Comparison of ENCODE assay signal across 22 cellular contexts in the genomic region with DNA sequence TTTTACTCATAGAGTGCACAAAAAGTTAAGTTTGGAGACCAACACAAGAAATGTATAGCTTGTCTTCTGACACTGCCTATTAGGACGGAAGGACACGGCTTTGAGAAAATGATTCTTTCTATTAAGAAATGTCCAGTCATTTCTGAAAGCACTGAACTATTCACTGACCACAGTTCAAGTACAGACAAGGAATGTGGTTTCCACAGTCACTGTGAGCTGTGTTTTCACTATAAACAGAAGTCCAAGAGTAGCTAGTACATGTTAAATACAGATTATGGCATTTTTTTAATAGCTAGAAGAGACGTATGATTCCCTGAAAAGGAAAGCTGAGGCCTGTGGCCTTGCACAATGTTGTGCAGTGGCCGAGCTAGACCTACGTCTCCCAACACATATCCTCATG.
A peak's percentile ranks its signal among the peaks of the same experiment; 100 is the strongest.
DNase-seq lines count a peak whose midpoint lies in the region; ATAC-seq and TF ChIP-seq lines count a peak whose summit lies in the region.
"Had no signal": no experiment of that assay in that cellular context is flagged by ENCODE, and none has a peak within 500 bp of the region (broad histone marks: within the 10 kb centered on the region; RNA-seq: fewer than 3 reads in every experiment).

No MANE protein-coding gene starts in this region.

- DNase-seq in Caki2 (ENCODE audit: low read depth) = peak; percentile 2
- peak; percentile 6 for DNase-seq in choroid plexus epithelial cell (ENCODE audit: low read depth)
- no peak for DNase-seq in activated T-cell treated with anti-CD3 and anti-CD28 coated beads, Interleukin-2, amount 50 U/mL, for 24 hours
- DNase-seq in activated naive CD8-positive, alpha-beta T cell treated with anti-CD3 and anti-CD28 coated beads, Interleukin-2, amount 50 U/mL, for 24 hours = no peak
- DNase-seq in omental fat pad (ENCODE audit: low spot score) = no peak
- no peak for DNase-seq in KBM-7
- DNase-seq: 8988T; activated CD8-positive, alpha-beta memory T cell treated with anti-CD3 and anti-CD28 coated beads for 24 hours; activated gamma-delta T cell treated with Interleukin-2 at 50 U/mL for 16 hours; aorta; H9; kidney; NCI-H1417 treated with DMSO at 0.1 percent for 48 hours; NCI-H226; Right ventricle myocardium superior had no signal

- H3K27me3 Mint-ChIP-seq in activated T-cell treated with anti-CD3 and anti-CD28 coated beads, Interleukin-2, amount 50 U/mL, for 24 hours = no peaks in the 10 kb centered on the region
- H3K27me3 Mint-ChIP-seq in activated naive CD8-positive, alpha-beta T cell treated with anti-CD3 and anti-CD28 coated beads, Interleukin-2, amount 50 U/mL, for 24 hours = no peaks in the 10 kb centered on the region

- no peaks in the 10 kb centered on the region for H3K36me3 Mint-ChIP-seq in activated T-cell treated with anti-CD3 and anti-CD28 coated beads, Interleukin-2, amount 50 U/mL, for 24 hours (ENCODE audit: low read depth)
- H3K36me3 Mint-ChIP-seq in activated naive CD8-positive, alpha-beta T cell treated with anti-CD3 and anti-CD28 coated beads, Interleukin-2, amount 50 U/mL, for 24 hours (ENCODE audit: low read depth) = no peaks in the 10 kb centered on the region
- H3K36me3 Mint-ChIP-seq: mesothelial cell of epicardium, WTC11 had no signal

- no peaks in the 10 kb centered on the region for H3K9me3 Mint-ChIP-seq in activated T-cell treated with anti-CD3 and anti-CD28 coated beads, Interleukin-2, amount 50 U/mL, for 24 hours
- H3K9me3 Mint-ChIP-seq in activated naive CD8-positive, alpha-beta T cell treated with anti-CD3 and anti-CD28 coated beads, Interleukin-2, amount 50 U/mL, for 24 hours = no peaks in the 10 kb centered on the region
- H3K9me3 Mint-ChIP-seq: H9, mesothelial cell of epicardium, WTC11 had no signal

- H3K27ac Mint-ChIP-seq in activated T-cell treated with anti-CD3 and anti-CD28 coated beads, Interleukin-2, amount 50 U/mL, for 24 hours = no peak overlapping the region
- H3K27ac Mint-ChIP-seq in activated naive CD8-positive, alpha-beta T cell treated with anti-CD3 and anti-CD28 coated beads, Interleukin-2, amount 50 U/mL, for 24 hours = no peak overlapping the region
- H3K27ac Mint-ChIP-seq: H9, mesothelial cell of epicardium, WTC11 had no signal

- ATAC-seq in GM19455 (IDR thresholded peaks at IDR 0.05; ENCODE audit: unreplicated experiment) (peak; percentile 76), HG03442 (IDR thresholded peaks at IDR 0.05; ENCODE audit: unreplicated experiment) (peak; percentile 84), omental fat pad (ENCODE audit: low FRiP score) (no peak)
- no peak for ATAC-seq in activated naive CD8-positive, alpha-beta T cell treated with anti-CD3 and anti-CD28 coated beads, Interleukin-2, amount 50 U/mL, for 24 hours
- ATAC-seq: WTC11 had no signal

- no peak overlapping the region for H3K4me3 Mint-ChIP-seq in activated T-cell treated with anti-CD3 and anti-CD28 coated beads, Interleukin-2, amount 50 U/mL, for 24 hours
- no peak overlapping the region for H3K4me3 Mint-ChIP-seq in activated naive CD8-positive, alpha-beta T cell treated with anti-CD3 and anti-CD28 coated beads, Interleukin-2, amount 50 U/mL, for 24 hours
- H3K4me3 Mint-ChIP-seq: H9, mesothelial cell of epicardium, WTC11 had no signal

- in situ Hi-C loops in Caki2 (cut with HindIII; ENCODE audit: low pct_unique_long_range_greater_than_20kb, low sequenced_read_pairs) = no loop called here
- in situ Hi-C loops in KBM-7 (cut with MboI; ENCODE audit: low pct_unique_long_range_greater_than_20kb, low sequenced_read_pairs) = no loop called here

- H3K4me3 ChIP-seq in choroid plexus epithelial cell (ENCODE audit: low read depth, low read length) = no peak overlapping the region
- H3K4me3 ChIP-seq: BLaER1 treated with 17β-estradiol and CSF1 and Interleukin-3, amounts not matched to agents 10 nM and 100 nM; hepatocyte; right atrium auricular region had no signal

- no peaks in the 10 kb centered on the region for H3K4me1 Mint-ChIP-seq in activated T-cell treated with anti-CD3 and anti-CD28 coated beads, Interleukin-2, amount 50 U/mL, for 24 hours (ENCODE audit: low read depth)
- no peaks in the 10 kb centered on the region for H3K4me1 Mint-ChIP-seq in activated naive CD8-positive, alpha-beta T cell treated with anti-CD3 and anti-CD28 coated beads, Interleukin-2, amount 50 U/mL, for 24 hours
- H3K4me1 Mint-ChIP-seq: H9 had no signal

- no peak for TF ChIP-seq CTCF in choroid plexus epithelial cell (conservative IDR thresholded peaks at IDR 0.05; ENCODE audit: low read depth, low read length)
- TF ChIP-seq CTCF in omental fat pad (IDR thresholded peaks at IDR 0.05) = no peak

Comparison
In these comparisons a context has a peak if more than half of its experiments do, and no peak if none do; other contexts are left out.
1. DNase-seq: peak in Caki2 (single experiment) and choroid plexus epithelial cell (single experiment); none in activated T-cell treated with anti-CD3 and anti-CD28 coated beads, Interleukin-2, amount 50 U/mL, for 24 hours (single experiment), activated naive CD8-positive, alpha-beta T cell treated with anti-CD3 and anti-CD28 coated beads, Interleukin-2, amount 50 U/mL, for 24 hours (single experiment), omental fat pad (single experiment) and KBM-7 (single experiment).
2. ATAC-seq: peak in GM19455 (single experiment) and HG03442 (single experiment); none in activated naive CD8-positive, alpha-beta T cell treated with anti-CD3 and anti-CD28 coated beads, Interleukin-2, amount 50 U/mL, for 24 hours (single experiment) and omental fat pad (single experiment).